1 cellular context compared by ENCODE assay signal in the genomic region with DNA sequence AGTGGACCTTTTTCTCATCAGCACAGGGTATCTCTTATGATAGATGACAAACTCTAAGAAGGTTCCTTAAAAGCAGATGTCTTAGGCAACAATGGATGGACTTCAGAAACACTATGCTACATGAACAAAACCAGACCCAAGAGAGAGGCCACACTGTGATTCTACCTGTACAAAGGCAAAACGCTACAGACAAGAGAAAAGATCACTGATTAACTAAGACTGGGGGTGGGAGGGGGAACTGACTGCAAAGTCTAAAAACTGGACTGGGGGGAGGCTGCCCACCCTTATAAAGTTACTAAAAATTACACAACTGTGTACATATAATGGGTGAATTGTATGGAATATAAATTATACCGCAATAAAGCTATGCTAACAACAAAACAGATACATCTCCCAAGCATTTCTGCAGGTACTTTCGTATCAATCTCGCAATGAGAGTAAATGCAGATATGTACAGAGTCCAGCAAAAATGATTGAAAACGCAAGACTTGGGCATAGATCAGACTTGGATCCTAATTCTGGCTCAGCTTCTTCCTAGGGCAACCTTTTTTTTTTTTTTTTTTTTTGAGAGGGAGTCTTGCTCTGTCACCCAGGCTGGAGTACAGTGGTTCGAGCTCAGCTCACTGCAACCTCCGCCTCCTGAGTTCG.
TF ChIP-seq lines count a peak whose summit lies in the region.

No MANE protein-coding gene starts in this region.

TF ChIP-seq in liver, 16 proteins besides CTCF, POLR2A, EP300 and RAD21 (continued from another document):
- TF ChIP-seq, protein P1, sequence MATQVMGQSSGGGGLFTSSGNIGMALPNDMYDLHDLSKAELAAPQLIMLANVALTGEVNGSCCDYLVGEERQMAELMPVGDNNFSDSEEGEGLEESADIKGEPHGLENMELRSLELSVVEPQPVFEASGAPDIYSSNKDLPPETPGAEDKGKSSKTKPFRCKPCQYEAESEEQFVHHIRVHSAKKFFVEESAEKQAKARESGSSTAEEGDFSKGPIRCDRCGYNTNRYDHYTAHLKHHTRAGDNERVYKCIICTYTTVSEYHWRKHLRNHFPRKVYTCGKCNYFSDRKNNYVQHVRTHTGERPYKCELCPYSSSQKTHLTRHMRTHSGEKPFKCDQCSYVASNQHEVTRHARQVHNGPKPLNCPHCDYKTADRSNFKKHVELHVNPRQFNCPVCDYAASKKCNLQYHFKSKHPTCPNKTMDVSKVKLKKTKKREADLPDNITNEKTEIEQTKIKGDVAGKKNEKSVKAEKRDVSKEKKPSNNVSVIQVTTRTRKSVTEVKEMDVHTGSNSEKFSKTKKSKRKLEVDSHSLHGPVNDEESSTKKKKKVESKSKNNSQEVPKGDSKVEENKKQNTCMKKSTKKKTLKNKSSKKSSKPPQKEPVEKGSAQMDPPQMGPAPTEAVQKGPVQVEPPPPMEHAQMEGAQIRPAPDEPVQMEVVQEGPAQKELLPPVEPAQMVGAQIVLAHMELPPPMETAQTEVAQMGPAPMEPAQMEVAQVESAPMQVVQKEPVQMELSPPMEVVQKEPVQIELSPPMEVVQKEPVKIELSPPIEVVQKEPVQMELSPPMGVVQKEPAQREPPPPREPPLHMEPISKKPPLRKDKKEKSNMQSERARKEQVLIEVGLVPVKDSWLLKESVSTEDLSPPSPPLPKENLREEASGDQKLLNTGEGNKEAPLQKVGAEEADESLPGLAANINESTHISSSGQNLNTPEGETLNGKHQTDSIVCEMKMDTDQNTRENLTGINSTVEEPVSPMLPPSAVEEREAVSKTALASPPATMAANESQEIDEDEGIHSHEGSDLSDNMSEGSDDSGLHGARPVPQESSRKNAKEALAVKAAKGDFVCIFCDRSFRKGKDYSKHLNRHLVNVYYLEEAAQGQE (IDR thresholded peaks at IDR 0.05) = no peak
- TF ChIP-seq EGR1 (IDR thresholded peaks at IDR 0.05; ENCODE audit: low read depth in 2 of 2) (no peak), HNF4A (conservative IDR thresholded peaks at IDR 0.05) (peak; percentile 21 to 65)
- TF ChIP-seq, protein P2, sequence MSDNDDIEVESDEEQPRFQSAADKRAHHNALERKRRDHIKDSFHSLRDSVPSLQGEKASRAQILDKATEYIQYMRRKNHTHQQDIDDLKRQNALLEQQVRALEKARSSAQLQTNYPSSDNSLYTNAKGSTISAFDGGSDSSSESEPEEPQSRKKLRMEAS (IDR thresholded peaks at IDR 0.05) = no peak
